ENCODE assay signal across 8 cellular contexts in genomic region chr7:106345421-106346166, GRCh38.
A peak's percentile ranks its signal among the peaks of the same experiment; 100 is the strongest.
DNase-seq lines count a peak whose midpoint lies in the region; ATAC-seq, FAIRE-seq and TF ChIP-seq lines count a peak whose summit lies in the region.

No MANE protein-coding gene starts in this region.

- 20 to 72% methylated on average over 1 to 2 of the region's 2 CpGs for WGBS in transverse colon (ENCODE audit: low coverage in 1 of 2), 2 donors
- WGBS in hepatocyte (ENCODE audit: low lambda C conversion rate, missing lambda C conversion rate): 83% methylated on average over 2 of the region's 2 CpGs

- H3K9ac ChIP-seq in PC-3 (ENCODE audit: low read length) (peak overlapping the region; percentile 2; the same call in 1 of the 2 replicates), astrocyte (ENCODE audit: low read length) (peak overlapping the region; percentile 41)

- peak; percentile 49 for ATAC-seq in PC-3

- H3F3A ChIP-seq in PC-3 (ENCODE audit: low read length, unreplicated experiment): no peaks in the 10 kb centered on the region

- H4K20me1 ChIP-seq in PC-3 (ENCODE audit: low read length) (no peaks in the 10 kb centered on the region), astrocyte (ENCODE audit: insufficient read depth, low read length) (no peaks in the 10 kb centered on the region), hepatocyte (ENCODE audit: insufficient read depth, poor library complexity, severe bottlenecking) (no peaks in the 10 kb centered on the region)

- in situ Hi-C loops in transverse colon (cut with MboI; ENCODE audit: low pct_ligation_motif_present in 1 of 4, low pct_unique_long_range_greater_than_20kb in 1 of 4, low sequenced_read_pairs in 3 of 4): no loop called here

- H3K27me3 ChIP-seq in PC-3 (ENCODE audit: low read length) (no peaks in the 10 kb centered on the region), astrocyte (ENCODE audit: insufficient read depth, low read length) (no peaks in the 10 kb centered on the region), transverse colon (no peaks in the 10 kb centered on the region), hepatocyte (no peaks in the 10 kb centered on the region)

- H3K36me3 Mint-ChIP-seq in astrocyte (ENCODE audit: low read depth, unreplicated experiment): peaks cover 2% of the 10 kb centered on the region

- no peaks in the 10 kb centered on the region for H3K36me3 ChIP-seq in PC-3 (ENCODE audit: low read depth, low read length)
- no peaks in the 10 kb centered on the region for H3K36me3 ChIP-seq in astrocyte (ENCODE audit: insufficient read depth, low read length)
- no peaks in the 10 kb centered on the region for H3K36me3 ChIP-seq in transverse colon
- no peaks in the 10 kb centered on the region for H3K36me3 ChIP-seq in hepatocyte (replicated peaks; ENCODE audit: insufficient read depth, low read depth)

- no peak for TF ChIP-seq EP300 in transverse colon (IDR thresholded peaks at IDR 0.05; ENCODE audit: low read depth)

- H3K79me2 ChIP-seq in PC-3 (ENCODE audit: low read length) (no peaks in the 10 kb centered on the region), astrocyte (ENCODE audit: insufficient read depth, low read length) (no peaks in the 10 kb centered on the region), hepatocyte (no peaks in the 10 kb centered on the region)

- peak overlapping the region; percentile 13 for H3K4me2 ChIP-seq in PC-3 (ENCODE audit: low read length)
- peak overlapping the region; percentile 58 for H3K4me2 ChIP-seq in astrocyte (ENCODE audit: low read length)
- no peak overlapping the region for H3K4me2 ChIP-seq in hepatocyte

- POLR2A ChIA-PET in PC-3 (lab: Charles Lee; ENCODE audit: unreplicated experiment): interaction anchor here (0.5 to 0.8 kb wide), 4 partner anchors 61 to 196 kb away, joined by 3 to 9 read pairs (median 6); partner anchors contain the start of gene NAMPT

- TF ChIP-seq POLR2A in transverse colon (IDR thresholded peaks at IDR 0.05): no peak

- no peak overlapping the region for H3K4me3 Mint-ChIP-seq in astrocyte (ENCODE audit: unreplicated experiment)

- H3K27ac Mint-ChIP-seq in astrocyte (ENCODE audit: unreplicated experiment): peak overlapping the region; percentile 70

- H3K4me3 ChIP-seq in PC-3 (ENCODE audit: low read length) (no peak overlapping the region), astrocyte (ENCODE audit: insufficient read depth, low read depth, low read length) (no peak overlapping the region), transverse colon (no peak overlapping the region), hepatocyte (no peak overlapping the region)

- H3K9me2 ChIP-seq in PC-3 (replicated peaks; ENCODE audit: low read length) (no peaks in the 10 kb centered on the region), hepatocyte (replicated peaks; ENCODE audit: insufficient read depth) (no peaks in the 10 kb centered on the region)

- TSS peak; percentile 58 for BruUV-seq in PC-3 (replicated peaks; lab: Mats Ljungman, UMichigan)

- peak overlapping the region; percentile 52 for H3K27ac ChIP-seq in PC-3 (ENCODE audit: low read length)
- H3K27ac ChIP-seq in astrocyte (ENCODE audit: low read depth, low read length): peak overlapping the region; percentile 35
- peak overlapping the region in 1 of 4 donors; percentile 34 for H3K27ac ChIP-seq in transverse colon
- no peak overlapping the region for H3K27ac ChIP-seq in hepatocyte

- intact Hi-C loops in PC-3 (cut with micrococcal nuclease) (loop anchor here (1.0 to 5.0 kb wide), 6 partner anchors 15 to 372 kb away; no protein-coding TSS in a partner anchor), transverse colon (cut with DNase I; ENCODE audit: low total_unique reads) (no loop called here)

- FAIRE-seq in GM19239 (lab: Jason Lieb, UNC) (peak; percentile 18), astrocyte (lab: Jason Lieb, UNC) (no peak)

- CTCF ChIA-PET in PC-3 (lab: Charles Lee): no interaction called here

- H3K9me3 Mint-ChIP-seq in astrocyte (ENCODE audit: unreplicated experiment): peaks cover 23% of the 10 kb centered on the region

- H3K4me1 Mint-ChIP-seq in astrocyte (ENCODE audit: low read depth, unreplicated experiment): peaks cover 14% of the 10 kb centered on the region

- H3K4me1 ChIP-seq in PC-3 (ENCODE audit: insufficient read depth, low read length): peaks cover 28% of the 10 kb centered on the region
- peaks cover 17% of the 10 kb centered on the region for H3K4me1 ChIP-seq in astrocyte (ENCODE audit: insufficient read depth, low read length)
- H3K4me1 ChIP-seq in transverse colon: no peaks in the 10 kb centered on the region
- no peaks in the 10 kb centered on the region for H3K4me1 ChIP-seq in hepatocyte (ENCODE audit: insufficient read depth)

- H2AFZ ChIP-seq in PC-3 (ENCODE audit: low read length) (no peak overlapping the region), astrocyte (ENCODE audit: low read depth, low read length) (no peak overlapping the region), hepatocyte (no peak overlapping the region)

- peaks cover 6% of the 10 kb centered on the region; the same call in 1 of the 2 replicates for H3K9me3 ChIP-seq in PC-3 (ENCODE audit: low read length)
- H3K9me3 ChIP-seq in astrocyte (ENCODE audit: insufficient read depth, low read depth, low read length): peaks cover 20% of the 10 kb centered on the region
- peaks cover 7 to 12% of the 10 kb centered on the region in 2 donors for H3K9me3 ChIP-seq in transverse colon
- no peaks in the 10 kb centered on the region for H3K9me3 ChIP-seq in hepatocyte (ENCODE audit: low read depth)

- no peaks in the 10 kb centered on the region for H3K27me3 Mint-ChIP-seq in astrocyte (ENCODE audit: low read depth, unreplicated experiment)

- TF ChIP-seq CTCF in PC-3 (conservative IDR thresholded peaks at IDR 0.05; ENCODE audit: low read depth, low read length): no peak
- TF ChIP-seq CTCF in astrocyte (IDR thresholded peaks at IDR 0.05; ENCODE audit: insufficient read depth, low read depth, low read length): no peak
- TF ChIP-seq CTCF in transverse colon (IDR thresholded peaks at IDR 0.05): no peak
- TF ChIP-seq CTCF in hepatocyte (IDR thresholded peaks at IDR 0.05; ENCODE audit: poor library complexity): no peak

- no peak for DNase-seq in GM19239 (ENCODE audit: insufficient read length, low spot score)
- peak; percentile 53 for DNase-seq in PC-3
- peak; percentile 49 for DNase-seq in astrocyte (ENCODE audit: low read depth)
- peak; percentile 41 to 47 for DNase-seq in stimulated activated CD4-positive, alpha-beta T cell treated with anti-CD3 and anti-CD28 coated beads, Interleukin-15, amount 100 ng/mL, for 48 hours (ENCODE audit: low read depth in 2 of 2)
- DNase-seq in SK-N-DZ (ENCODE audit: low spot score): no peak
- no peak for DNase-seq in transverse colon
- DNase-seq in hepatocyte (ENCODE audit: low spot score): no peak
- DNase-seq in superior temporal gyrus (ENCODE audit: extremely low spot score): no peak

Comparison
In these comparisons a context has a peak if more than half of its experiments do, and no peak if none do; other contexts are left out.
1. DNase-seq: peak in PC-3 (single experiment), astrocyte (single experiment) and stimulated activated CD4-positive, alpha-beta T cell treated with anti-CD3 and anti-CD28 coated beads, Interleukin-15, amount 100 ng/mL, for 48 hours (2 of 2); none in GM19239 (single experiment), SK-N-DZ (single experiment), transverse colon (single experiment), hepatocyte (single experiment) and superior temporal gyrus (single experiment).